ENCODE assay signal across 8 cellular contexts in the genomic region with DNA sequence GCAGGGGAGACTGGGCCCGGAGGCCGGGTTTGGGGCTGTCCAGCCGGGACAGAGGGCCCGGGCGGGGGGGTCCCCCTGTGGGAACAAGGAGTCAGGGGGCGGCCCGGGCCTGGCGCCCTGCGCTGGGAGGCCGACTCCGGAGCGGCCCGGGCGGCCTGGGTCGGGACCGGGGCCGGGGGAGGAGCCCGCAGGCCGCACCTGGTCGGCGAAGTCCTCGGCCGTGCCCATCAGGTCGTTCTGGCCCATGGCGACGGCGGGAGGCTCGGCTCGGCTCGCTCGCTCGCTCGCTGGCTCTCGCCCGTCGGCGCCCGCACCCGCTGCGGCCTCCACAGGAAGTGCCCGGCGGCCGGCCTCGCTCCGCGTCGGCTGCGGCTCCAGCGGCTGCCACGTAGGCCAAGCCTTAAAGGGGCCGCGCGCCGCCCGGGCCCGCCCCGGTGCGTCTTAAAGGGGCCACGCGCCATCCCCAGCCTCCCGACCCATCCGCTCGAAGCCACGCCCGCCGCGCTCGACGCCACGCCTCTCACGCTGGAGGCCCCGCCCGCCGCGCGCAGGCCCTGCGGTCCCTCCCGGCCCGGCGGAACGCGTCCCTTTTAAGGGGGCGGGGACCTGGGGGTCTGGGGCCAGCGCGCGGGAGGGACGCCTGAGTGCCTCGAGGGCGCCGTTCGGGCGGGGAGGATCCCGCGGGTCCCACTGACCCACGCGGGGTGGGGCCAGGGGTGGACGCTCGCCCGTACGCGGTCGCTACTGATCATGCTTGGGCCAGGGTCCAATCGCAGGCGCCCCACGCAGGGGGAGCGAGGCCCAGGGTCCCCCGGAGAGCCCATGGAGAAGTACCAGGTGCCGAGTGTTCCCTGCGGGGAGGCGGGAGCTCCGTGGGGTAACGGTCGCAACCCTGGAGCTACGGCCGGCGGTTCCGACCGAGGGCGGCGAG. TPM values are rescaled to one million over a fixed set of nuclear protein-coding genes. Genes with fewer than 3 reads are reported as not detected.
DNase-seq lines count a peak whose midpoint lies in the region; TF ChIP-seq lines count a peak whose summit lies in the region.

A gene (plus strand): TSS at position 643 of the 931 bp plus-strand sequence. CDS start 108 bp downstream, at position 751.
A gene (minus strand): TSS at position 337 of the 931 bp plus-strand sequence. CDS start 91 bp downstream, at position 246.

- no peak within 1 kb of the TSS for H4K5ac ChIP-seq in H9 (ENCODE audit: insufficient read length, low read depth, low read length)

- H3K36me3 ChIP-seq in Loucy (ENCODE audit: insufficient read depth, low read length) = no peaks in the 10 kb centered on the region

- H3K79me2 ChIP-seq in H9 (ENCODE audit: insufficient read depth, low read length) (peaks cover 33% of the 10 kb centered on the region; the same call in 1 of the 2 replicates), Loucy (ENCODE audit: insufficient read depth, low read length) (peaks cover 49% of the 10 kb centered on the region)

- H2AK5ac ChIP-seq in H9 (ENCODE audit: insufficient read length, low read length) = no peak within 1 kb of the TSS

- H3K9ac ChIP-seq in H9 (ENCODE audit: extremely low read depth, insufficient read length, low read length) (peak within 1 kb of the TSS; percentile 75), Loucy (ENCODE audit: low read depth, low read length, poor library complexity, severe bottlenecking) (peak within 1 kb of the TSS; percentile 96)

- H2BK120ac ChIP-seq in H9 (ENCODE audit: low read depth, low read length, poor library complexity, severe bottlenecking) = no peak within 1 kb of the TSS

- peak; percentile 96 for DNase-seq in ELR (ENCODE audit: low read depth)
- peak; percentile 95 for DNase-seq in H9
- peak; percentile 100 for DNase-seq in RWPE1 (ENCODE audit: low spot score)
- DNase-seq in activated T-helper 9 cell treated with anti-CD3 and anti-CD28 coated beads, Interleukin-2, amount 50 U/mL, for 16 hours (ENCODE audit: low read depth) = peak; percentile 93
- peak; percentile 97 for DNase-seq in fibroblast of pulmonary artery (ENCODE audit: low read depth)
- DNase-seq in stimulated activated naive CD4-positive, alpha-beta T cell treated with Interleukin-2 at 50 U/mL for 16 hours (lab: John Stamatoyannopoulos, UW) = peak; percentile 92

- peak within 1 kb of the TSS; percentile 99 for H3K4me3 ChIP-seq in Loucy (ENCODE audit: low read length, poor library complexity, severe bottlenecking)
- peak within 1 kb of the TSS; percentile 90 for H3K4me3 ChIP-seq in fibroblast of pulmonary artery (replicated peaks; ENCODE audit: low read depth, low read length)

- H3K23ac ChIP-seq in H9 (ENCODE audit: insufficient read length, low read depth, low read length) = no peak within 1 kb of the TSS

- peak within 1 kb of the TSS; percentile 90; the same call in 1 of the 2 replicates for H3K14ac ChIP-seq in H9 (ENCODE audit: insufficient read depth, low read length)

- H3K23me2 ChIP-seq in H9 (ENCODE audit: insufficient read length, low read depth, low read length, poor library complexity, severe bottlenecking) = peaks cover 6% of the 10 kb centered on the region

- H4K20me1 ChIP-seq in H9 (ENCODE audit: control insufficient read depth, insufficient read depth, insufficient read length) = no peaks in the 10 kb centered on the region
- peaks cover 47% of the 10 kb centered on the region for H4K20me1 ChIP-seq in Loucy (ENCODE audit: insufficient read depth, low read length, poor library complexity, severe bottlenecking)

- H2AFZ ChIP-seq in H9 (ENCODE audit: low read length) (no peak within 1 kb of the TSS), Loucy (ENCODE audit: low read length) (peak within 1 kb of the TSS; percentile 89)

- H3K56ac ChIP-seq in H9 (ENCODE audit: insufficient read length, low read depth, low read length) = no peak within 1 kb of the TSS

- H3K36me3 Mint-ChIP-seq in H9 (ENCODE audit: insufficient read depth in 1 of 3, low read depth in 3 of 3) (peaks cover 10 to 28% (median 19%) of the 10 kb centered on the region in 3 experiments; a peak in 6 of 7 replicates), nephron (ENCODE audit: low read depth) (peaks cover 11% of the 10 kb centered on the region)

- peaks cover 11 to 13% of the 10 kb centered on the region in 2 experiments for H3K4me1 Mint-ChIP-seq in H9
- H3K4me1 Mint-ChIP-seq in nephron = peaks cover 28% of the 10 kb centered on the region

- H3F3A ChIP-seq in Loucy (ENCODE audit: low read depth) = peaks cover 13% of the 10 kb centered on the region

- H3K79me1 ChIP-seq in H9 (ENCODE audit: insufficient read depth, low read depth, low read length, poor library complexity, severe bottlenecking) = peaks cover 16% of the 10 kb centered on the region

- no peak within 1 kb of the TSS for H2BK20ac ChIP-seq in H9 (ENCODE audit: low read depth, low read length, poor library complexity, severe bottlenecking)

- H3K27ac Mint-ChIP-seq in H9 (peak within 1 kb of the TSS; percentile 82 to 97 (median 95); a peak in 6 of 7 replicates), nephron (peak within 1 kb of the TSS; percentile 91 to 99 (median 98))

- no peak within 1 kb of the TSS for H4K91ac ChIP-seq in H9 (ENCODE audit: insufficient read length, low read depth, low read length)

- H2BK12ac ChIP-seq in H9 (ENCODE audit: insufficient read length, low read depth, low read length) = no peak within 1 kb of the TSS

- TF ChIP-seq CTCF in H9 (conservative IDR thresholded peaks at IDR 0.05) = no peak
- TF ChIP-seq CTCF in Loucy (conservative IDR thresholded peaks at IDR 0.05; ENCODE audit: low read length) = no peak
- TF ChIP-seq CTCF in RWPE1 (conservative IDR thresholded peaks at IDR 0.05; ENCODE audit: low read depth) = no peak
- no peak for TF ChIP-seq CTCF in fibroblast of pulmonary artery (IDR thresholded peaks at IDR 0.05; ENCODE audit: low read length, missing control alignments)
- TF ChIP-seq CTCF in nephron (IDR thresholded peaks at IDR 0.05; ENCODE audit: unreplicated experiment in 3 of 3) = no peak

- H3K27ac ChIP-seq in H9 (ENCODE audit: insufficient read length, low read depth, low read length) (no peak within 1 kb of the TSS), RWPE1 (peak within 1 kb of the TSS; percentile 92)

- no peak within 1 kb of the TSS for H3T11ph ChIP-seq in H9 (ENCODE audit: low read length)

- H2BK5ac ChIP-seq in H9 (ENCODE audit: insufficient read length, low read length) = no peak within 1 kb of the TSS

- CTCF ChIA-PET in RWPE1 (lab: Yijun Ruan, JAX) = interaction anchor here (0.6 to 1.4 kb wide), 4 partner anchors 18 to 360 kb away, joined by 3 to 4 read pairs (median 4); no protein-coding TSS in a partner anchor

- H3K4me2 ChIP-seq in H9 (ENCODE audit: insufficient read depth, insufficient read length, low read length) = peak within 1 kb of the TSS; percentile 98
- peak within 1 kb of the TSS; percentile 84 for H3K4me2 ChIP-seq in Loucy (ENCODE audit: low read depth, low read length, poor library complexity, severe bottlenecking)

- no peaks in the 10 kb centered on the region for H3K9me2 ChIP-seq in Loucy (replicated peaks; ENCODE audit: low read depth, low read length)

- H3K9me3 ChIP-seq in H9 (ENCODE audit: control insufficient read depth, low read depth, low read length) = no peaks in the 10 kb centered on the region
- H3K9me3 ChIP-seq in Loucy (ENCODE audit: insufficient read depth, low read depth, low read length) = no peaks in the 10 kb centered on the region

- H3K9me3 Mint-ChIP-seq in H9 (peaks cover 3 to 4% of the 10 kb centered on the region in 2 experiments; a peak in 3 of 5 replicates), nephron (no peaks in the 10 kb centered on the region)

- H3K27me3 Mint-ChIP-seq in H9 (ENCODE audit: low read depth) (peaks cover 30% of the 10 kb centered on the region), nephron (ENCODE audit: low read depth) (no peaks in the 10 kb centered on the region)

- WGBS in H9 (ENCODE audit: extremely low coverage, insufficient read length, low lambda C conversion rate) = no CpG with 5 or more reads among the region's 120 CpGs

- H3K4me3 Mint-ChIP-seq in H9 = peak within 1 kb of the TSS; percentile 95 to 98
- H3K4me3 Mint-ChIP-seq in nephron = peak within 1 kb of the TSS; percentile 98 to 100 (median 99)

- no peak within 1 kb of the TSS for H3K4ac ChIP-seq in H9 (ENCODE audit: low read depth, low read length)

- H3K18ac ChIP-seq in H9 (ENCODE audit: insufficient read length, low read depth, low read length) = peak within 1 kb of the TSS; percentile 82

- POLR2A ChIA-PET in RWPE1 (lab: Yijun Ruan, JAX; ENCODE audit: low non-redundant PET) = interaction anchor here (0.6 kb wide), 2 partner anchors 28 to 68 kb away, joined by 3 to 4 read pairs; a partner anchor contains a TSS

- H3K27me3 ChIP-seq in H9 (ENCODE audit: insufficient read depth, low read length) (no peaks in the 10 kb centered on the region), Loucy (ENCODE audit: insufficient read depth, low read length, poor library complexity, severe bottlenecking) (no peaks in the 10 kb centered on the region)

- H3K4me1 ChIP-seq in H9 (ENCODE audit: insufficient read depth, low read length) (no peaks in the 10 kb centered on the region), Loucy (ENCODE audit: insufficient read depth, low read length, poor library complexity, severe bottlenecking) (peaks cover 41% of the 10 kb centered on the region)

- H2BK15ac ChIP-seq in H9 (ENCODE audit: low read depth, low read length) = no peak within 1 kb of the TSS

- no peak within 1 kb of the TSS for H4K8ac ChIP-seq in H9 (replicated peaks; ENCODE audit: insufficient read length, low read depth, low read length)

RNA-seq across cellular contexts. Expression of the first gene that starts in this region (rescaled TPM):
- total RNA-seq in H9 (2021) = 0.57 TPM in 1 of 2 replicates, not detected in the other

RNA-seq across cellular contexts. Expression of the second gene that starts in this region (rescaled TPM):
- total RNA-seq in H9 (2021) = 146 and 148 TPM in 2 replicates
